16 cellular contexts compared by ENCODE assay signal in genomic region chr15:78016860-78017259, GRCh38.
"Had no signal": no experiment of that assay in that cellular context is flagged by ENCODE, and none has a peak within 500 bp of the region (broad histone marks: within the 10 kb centered on the region; RNA-seq: fewer than 3 reads in every experiment).

No MANE protein-coding gene starts in this region.

- H3K4me3 ChIP-seq: lung, smooth muscle cell, tibial nerve, vagina had no signal

- H3K9me3 ChIP-seq: tibial nerve, vagina had no signal

- H3K27me3 ChIP-seq: brain microvascular endothelial cell, tibial nerve, vagina had no signal

- ATAC-seq: activated CD4-positive, CD25-positive, alpha-beta regulatory T cell treated with anti-CD3 and anti-CD28 coated beads, Interleukin-2, amount 50 U/mL, for 24 hours; activated T-cell treated with anti-CD3 and anti-CD28 coated beads, Interleukin-2, amount 50 U/mL, for 72 hours; esophagus mucosa had no signal

- H3K27ac ChIP-seq: brain microvascular endothelial cell, tibial nerve, vagina had no signal

- H3K4me2 ChIP-seq: smooth muscle cell had no signal

- DNase-seq: activated CD4-positive, alpha-beta T cell treated with anti-CD3 and anti-CD28 coated beads, Interleukin-2, amount 50 U/mL, for 48 hours; activated naive CD4-positive, alpha-beta T cell treated with Interleukin-2 at 50 U/mL for 16 hours; activated T-cell treated with anti-CD3 and anti-CD28 coated beads, Interleukin-2, amount 50 U/mL, for 72 hours; amniotic stem cell; brain microvascular endothelial cell; hypothalamus; kidney glomerular epithelial cell; midbrain; right cardiac atrium; T-helper 2 cell had no signal
